ENCODE assay signal across 8 cellular contexts in genomic region chr19:40614595-40615411, GRCh38.
DNase-seq lines count a peak whose midpoint lies in the region; ATAC-seq lines count a peak whose summit lies in the region.

No MANE protein-coding gene starts in this region.

- H3K4me1 ChIP-seq in muscle layer of colon (ENCODE audit: insufficient read depth, low read length), result no peaks in the 10 kb centered on the region

- H3K4me1 Mint-ChIP-seq in stimulated activated effector memory CD8-positive, alpha-beta T cell treated with anti-CD3 and anti-CD28 coated beads, Interleukin-12 subunit alpha, Interleukin-12 subunit beta, amount 100 ng/mL, for 72 hours, result peaks cover 71% of the 10 kb centered on the region

- H3K9ac ChIP-seq in muscle layer of colon (ENCODE audit: low read length), result no peak overlapping the region

- H3K27me3 ChIP-seq in muscle layer of colon (ENCODE audit: control insufficient read depth in 1 of 2, insufficient read depth in 2 of 2, low read length in 2 of 2), result peaks cover 15 to 37% of the 10 kb centered on the region in 2 donors

- peaks cover 11% of the 10 kb centered on the region for H3K36me3 ChIP-seq in muscle layer of colon (ENCODE audit: insufficient read depth, low read length)

- peak overlapping the region; percentile 37 for H3K27ac ChIP-seq in muscle layer of colon (ENCODE audit: low read depth, low read length)

- peaks cover 74% of the 10 kb centered on the region for H3K36me3 Mint-ChIP-seq in stimulated activated effector memory CD8-positive, alpha-beta T cell treated with anti-CD3 and anti-CD28 coated beads, Interleukin-12 subunit alpha, Interleukin-12 subunit beta, amount 100 ng/mL, for 72 hours

- H3K4me3 Mint-ChIP-seq in stimulated activated effector memory CD8-positive, alpha-beta T cell treated with anti-CD3 and anti-CD28 coated beads, Interleukin-12 subunit alpha, Interleukin-12 subunit beta, amount 100 ng/mL, for 72 hours, result peak overlapping the region; percentile 96

- H3K4me3 ChIP-seq in muscle layer of colon (ENCODE audit: low read depth in 1 of 2, low read length in 2 of 2), result peak overlapping the region; percentile 33 to 59

- ATAC-seq in stimulated activated effector memory CD8-positive, alpha-beta T cell treated with anti-CD3 and anti-CD28 coated beads, Interleukin-12 subunit alpha, Interleukin-12 subunit beta, amount 100 ng/mL, for 72 hours, result peak; percentile 62
- ATAC-seq in GM19467 (IDR thresholded peaks at IDR 0.05; ENCODE audit: unreplicated experiment) (no peak), HG03045 (IDR thresholded peaks at IDR 0.05; ENCODE audit: unreplicated experiment) (no peak)

- peak overlapping the region; percentile 98 for H3K27ac Mint-ChIP-seq in stimulated activated effector memory CD8-positive, alpha-beta T cell treated with anti-CD3 and anti-CD28 coated beads, Interleukin-12 subunit alpha, Interleukin-12 subunit beta, amount 100 ng/mL, for 72 hours

- no peaks in the 10 kb centered on the region for H3K9me3 Mint-ChIP-seq in stimulated activated effector memory CD8-positive, alpha-beta T cell treated with anti-CD3 and anti-CD28 coated beads, Interleukin-12 subunit alpha, Interleukin-12 subunit beta, amount 100 ng/mL, for 72 hours

- DNase-seq in GM03348 (ENCODE audit: low spot score) (peak; percentile 93), NCI-H345 treated with DMSO at 0.1 percent for 48 hours (lab: John Stamatoyannopoulos, UW; ENCODE audit: unreplicated experiment) (peak; percentile 93), epidermal melanocyte (ENCODE audit: insufficient read length, low spot score) (peak; percentile 87)
- DNase-seq in activated CD8-positive, alpha-beta memory T cell treated with anti-CD3 and anti-CD28 coated beads for 4 hours (ENCODE audit: low read depth in 2 of 2), result peak; percentile 86 to 94
- DNase-seq in stimulated activated effector memory CD8-positive, alpha-beta T cell treated with anti-CD3 and anti-CD28 coated beads, Interleukin-12 subunit alpha, Interleukin-12 subunit beta, amount 100 ng/mL, for 72 hours (ENCODE audit: low spot score in 2 of 2), result peak; percentile 66 to 86

- no peaks in the 10 kb centered on the region for H3K9me3 ChIP-seq in muscle layer of colon (ENCODE audit: low read length)
